5 cellular contexts compared by ENCODE assay signal in genomic region chr5:94116317-94116716, GRCh38.
DNase-seq lines count a peak whose midpoint lies in the region; ATAC-seq, FAIRE-seq and TF ChIP-seq lines count a peak whose summit lies in the region.
"Not testable (repeated sequence)": the region's sequence is repeated elsewhere in the genome, so short reads cannot be mapped to it uniquely, and the experiment has no call there.

No MANE protein-coding gene starts in this region.

- H4K20me1 ChIP-seq in BLaER1; GM12878 (ENCODE audit: control insufficient read depth, insufficient read depth); K562 (replicated peaks; ENCODE audit: control insufficient read depth, insufficient read depth, low read length): not testable (repeated sequence)

- not testable (repeated sequence) for H3K79me2 ChIP-seq in GM12878 (ENCODE audit: control insufficient read depth, insufficient read depth, low read length); K562 (ENCODE audit: control insufficient read depth, insufficient read depth, low read length)

- H3K4me3 ChIP-seq in A549; HEK293 (ENCODE audit: low read depth, low read length); GM12878; K562: not testable (repeated sequence)
- peak overlapping the region; percentile 5; the same call in 1 of the 2 replicates for H3K4me3 ChIP-seq in BLaER1

- in situ Hi-C loops in GM12878 (cut with MboI); K562 (cut with MboI): not testable (repeated sequence)

- POLR2A ChIA-PET in A549 (lab: Yijun Ruan, JAX); HEK293 (lab: Yijun Ruan, JAX); K562 (lab: Yijun Ruan, JAX): not testable (repeated sequence)
- POLR2A ChIA-PET in GM12878 (lab: Charles Lee) = interaction anchor here (0.6 kb wide), 1 partner anchor 141 kb away, joined by 3 read pairs; no protein-coding TSS in a partner anchor

- H3K9ac ChIP-seq in BLaER1; GM12878 (ENCODE audit: control insufficient read depth, insufficient read depth, low read length); K562 (ENCODE audit: insufficient read depth in 1 of 2, low read depth in 2 of 2, low read length in 2 of 2): not testable (repeated sequence)

- not testable (repeated sequence) for TF ChIP-seq RAD21 in A549 (conservative IDR thresholded peaks at IDR 0.05 in 1 of 2, IDR thresholded peaks at IDR 0.05 in 1 of 2); GM12878 (IDR thresholded peaks at IDR 0.05; ENCODE audit: insufficient read depth, low read depth, low read length); K562 (CRISPR knock-in tag; conservative IDR thresholded peaks at IDR 0.05 in 1 of 2, IDR thresholded peaks at IDR 0.05 in 1 of 2)

- not testable (repeated sequence) for TF ChIP-seq POLR2A in A549 (IDR thresholded peaks at IDR 0.05; ENCODE audit: low read length); GM12878 (IDR thresholded peaks at IDR 0.05; ENCODE audit: low read depth, low read length); K562 (conservative IDR thresholded peaks at IDR 0.05)

- not testable (repeated sequence) for DNase-seq in A549 (ENCODE audit: low read depth in 1 of 2, low spot score in 1 of 2); GM12878 (ENCODE audit: low read depth, low spot score); K562 (ENCODE audit: extremely low read depth in 1 of 4, low spot score in 3 of 4)

- H3K4me1 ChIP-seq in A549; BLaER1; HEK293 (ENCODE audit: control insufficient read depth, insufficient read depth, low read length); GM12878 (ENCODE audit: control insufficient read depth, insufficient read depth, low read length); K562 (replicated peaks in 1 of 2; ENCODE audit: control insufficient read depth in 2 of 2, insufficient read depth in 2 of 2, low read length in 2 of 2): not testable (repeated sequence)

- H3K9me3 ChIP-seq in A549 (peaks cover 19% of the 10 kb centered on the region), BLaER1 (peaks cover 28% of the 10 kb centered on the region)
- H3K9me3 ChIP-seq in HEK293 (ENCODE audit: control insufficient read depth, insufficient read depth, low read depth, low read length); GM12878 (replicated peaks; ENCODE audit: control insufficient read depth, insufficient read depth, low read length); K562 (replicated peaks; ENCODE audit: control insufficient read depth, insufficient read depth, low read depth, low read length): not testable (repeated sequence)

- H3K27me3 ChIP-seq in BLaER1; GM12878 (replicated peaks in 1 of 2; ENCODE audit: control insufficient read depth in 2 of 2, insufficient read depth in 2 of 2, low read length in 1 of 2); K562 (ENCODE audit: control insufficient read depth in 2 of 2, insufficient read depth in 2 of 2, low read length in 2 of 2): not testable (repeated sequence)

- SMC1A ChIA-PET in GM12878 (lab: Charles Lee; ENCODE audit: uncharacterized antibody, unreplicated experiment) = not testable (repeated sequence)

- TF ChIP-seq CTCF in A549 (IDR thresholded peaks at IDR 0.05); HEK293 (tag by site-specific recombination; IDR thresholded peaks at IDR 0.05); GM12878 (IDR thresholded peaks at IDR 0.05 in 2 of 3, conservative IDR thresholded peaks at IDR 0.05 in 1 of 3; ENCODE audit: control insufficient read depth in 2 of 3, extremely low read depth in 1 of 3, insufficient read depth in 1 of 3, low read depth in 3 of 3, low read length in 3 of 3); K562 (IDR thresholded peaks at IDR 0.05 in 2 of 3, conservative IDR thresholded peaks at IDR 0.05 in 1 of 3; ENCODE audit: insufficient read depth in 2 of 3, low read depth in 1 of 3, low read length in 3 of 3): not testable (repeated sequence)

- CTCF ChIA-PET in A549 (lab: Yijun Ruan, JAX); HEK293 (lab: Yijun Ruan, JAX); GM12878 (lab: Yijun Ruan, JAX); K562 (lab: Yijun Ruan, JAX; ENCODE audit: low intra/inter-chr PET ratio): not testable (repeated sequence)

- RAD21 ChIA-PET in GM12878 (lab: Charles Lee; ENCODE audit: unreplicated experiment) = not testable (repeated sequence)

- H3K36me3 ChIP-seq in BLaER1; HEK293 (ENCODE audit: control insufficient read depth in 2 of 2, insufficient read depth in 1 of 2, low read length in 2 of 2); GM12878 (ENCODE audit: control insufficient read depth in 2 of 2, insufficient read depth in 2 of 2, low read length in 1 of 2); K562 (ENCODE audit: control insufficient read depth, insufficient read depth, low read length): not testable (repeated sequence)

- ATAC-seq in A549, GM12878, K562: not testable (repeated sequence)

- 17% methylated on average over 2 of the region's 2 CpGs for WGBS in A549 (ENCODE audit: missing lambda C conversion rate)
- WGBS in GM12878 (ENCODE audit: insufficient coverage, insufficient replicate concordance, low lambda C conversion rate, missing lambda C conversion rate) = 0% methylated on average over 2 of the region's 2 CpGs
- WGBS in K562 (ENCODE audit: insufficient coverage, low coverage, missing lambda C conversion rate) = 0% methylated on average over 2 of the region's 2 CpGs

- BruUV-seq in GM12878 (replicated peaks; lab: Mats Ljungman, UMichigan); K562 (replicated peaks; lab: Mats Ljungman, UMichigan): not testable (repeated sequence)

- TF ChIP-seq EP300 in A549 (IDR thresholded peaks at IDR 0.05); GM12878 (IDR thresholded peaks at IDR 0.05; ENCODE audit: borderline replicate concordance in 1 of 2, control insufficient read depth in 1 of 2, low read depth in 2 of 2, low read length in 2 of 2); K562 (IDR thresholded peaks at IDR 0.05; ENCODE audit: low read length): not testable (repeated sequence)

- intact Hi-C loops in GM12878 (cut with micrococcal nuclease; ENCODE audit: unreplicated experiment); K562 (cut with micrococcal nuclease): not testable (repeated sequence)

- not testable (repeated sequence) for H3K4me2 ChIP-seq in A549; BLaER1; GM12878 (ENCODE audit: control insufficient read depth, insufficient read depth); K562 (ENCODE audit: insufficient read depth, low read length)

- not testable (repeated sequence) for FAIRE-seq in A549 (lab: Jason Lieb, UNC); GM12878 (lab: Jason Lieb, UNC); K562 (lab: Jason Lieb, UNC)

- not testable (repeated sequence) for H3K27ac ChIP-seq in A549; BLaER1; HEK293 (ENCODE audit: extremely low read depth, low read depth, low read length); GM12878 (ENCODE audit: control insufficient read depth, insufficient read depth); K562 (ENCODE audit: extremely low read depth, low read depth, low read length)

- H2AFZ ChIP-seq in GM12878 (ENCODE audit: control insufficient read depth, low read depth, low read length); K562 (ENCODE audit: low read depth, low read length): not testable (repeated sequence)

- H3K9me1 ChIP-seq in K562 (ENCODE audit: control insufficient read depth, insufficient read depth, low read length) = not testable (repeated sequence)

TF ChIP-seq in A549, 52 proteins besides CTCF, POLR2A, EP300 and RAD21:
- peak; percentile 76 for TF ChIP-seq ZFP36 (IDR thresholded peaks at IDR 0.05; ENCODE audit: borderline replicate concordance, partially characterized antibody)

TF ChIP-seq in HEK293, 187 proteins besides CTCF, POLR2A, EP300 and RAD21:
- peak; percentile 93 for TF ChIP-seq ZNF585B (tag by site-specific recombination; IDR thresholded peaks at IDR 0.05)

TF ChIP-seq in GM12878, 131 proteins besides CTCF, POLR2A, EP300 and RAD21:
- peak; percentile 29; the same call in 1 of the 2 replicates for TF ChIP-seq CBX5 (IDR thresholded peaks at IDR 0.05; ENCODE audit: low read depth)

TF ChIP-seq in K562, 482 proteins besides CTCF, POLR2A, EP300 and RAD21:
- peak; percentile 59 for TF ChIP-seq ZFP36 (IDR thresholded peaks at IDR 0.05; ENCODE audit: low read depth, low read length, partially characterized antibody)
TF ChIP-seq in K562: peak in this region for 1; not testable (repeated sequence) for 481.
